Comparison of ENCODE assay signal across 1 cellular context in the genomic region with DNA sequence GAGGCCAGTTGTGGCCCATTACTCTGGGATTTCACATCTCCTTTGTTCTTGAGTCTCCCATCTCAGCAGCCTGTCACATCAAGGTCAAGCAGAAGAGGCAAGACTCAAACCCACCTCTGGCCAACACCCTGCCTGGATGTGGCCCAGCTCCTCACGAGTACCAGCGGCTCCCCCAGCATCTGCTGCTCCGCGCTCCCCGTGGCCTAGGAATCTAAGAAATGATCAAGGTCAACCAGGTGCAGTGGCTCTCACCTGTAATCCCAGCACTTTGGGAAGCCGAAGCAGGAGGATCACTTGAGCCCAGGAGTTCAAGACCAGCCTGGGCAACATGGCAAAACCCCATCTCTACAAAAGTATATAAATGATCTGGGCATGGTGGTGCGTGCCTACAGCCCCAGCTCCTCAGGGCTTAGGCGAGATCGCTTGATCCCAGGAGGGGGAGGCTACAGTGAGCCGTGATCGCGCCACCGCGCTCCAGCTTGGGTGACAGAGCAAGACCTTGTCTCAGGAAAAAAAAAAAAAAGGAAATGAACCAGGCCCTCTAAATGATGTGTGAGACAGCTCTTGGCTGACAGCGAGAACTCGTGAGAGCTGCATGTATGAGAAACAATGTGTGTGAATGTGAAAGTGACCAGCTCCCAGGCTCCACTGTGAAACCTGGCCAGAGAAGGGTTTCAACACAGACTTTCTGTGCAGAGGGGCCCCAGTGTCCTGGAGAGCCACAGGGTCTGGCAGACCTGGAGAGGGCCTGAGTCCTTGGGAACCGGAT.
TF ChIP-seq lines count a peak whose summit lies in the region.

No MANE protein-coding gene starts in this region.

TF ChIP-seq in GM12878, 131 proteins besides CTCF, POLR2A, EP300 and RAD21 (continued from another document and continues in another):
- TF ChIP-seq, protein P1, sequence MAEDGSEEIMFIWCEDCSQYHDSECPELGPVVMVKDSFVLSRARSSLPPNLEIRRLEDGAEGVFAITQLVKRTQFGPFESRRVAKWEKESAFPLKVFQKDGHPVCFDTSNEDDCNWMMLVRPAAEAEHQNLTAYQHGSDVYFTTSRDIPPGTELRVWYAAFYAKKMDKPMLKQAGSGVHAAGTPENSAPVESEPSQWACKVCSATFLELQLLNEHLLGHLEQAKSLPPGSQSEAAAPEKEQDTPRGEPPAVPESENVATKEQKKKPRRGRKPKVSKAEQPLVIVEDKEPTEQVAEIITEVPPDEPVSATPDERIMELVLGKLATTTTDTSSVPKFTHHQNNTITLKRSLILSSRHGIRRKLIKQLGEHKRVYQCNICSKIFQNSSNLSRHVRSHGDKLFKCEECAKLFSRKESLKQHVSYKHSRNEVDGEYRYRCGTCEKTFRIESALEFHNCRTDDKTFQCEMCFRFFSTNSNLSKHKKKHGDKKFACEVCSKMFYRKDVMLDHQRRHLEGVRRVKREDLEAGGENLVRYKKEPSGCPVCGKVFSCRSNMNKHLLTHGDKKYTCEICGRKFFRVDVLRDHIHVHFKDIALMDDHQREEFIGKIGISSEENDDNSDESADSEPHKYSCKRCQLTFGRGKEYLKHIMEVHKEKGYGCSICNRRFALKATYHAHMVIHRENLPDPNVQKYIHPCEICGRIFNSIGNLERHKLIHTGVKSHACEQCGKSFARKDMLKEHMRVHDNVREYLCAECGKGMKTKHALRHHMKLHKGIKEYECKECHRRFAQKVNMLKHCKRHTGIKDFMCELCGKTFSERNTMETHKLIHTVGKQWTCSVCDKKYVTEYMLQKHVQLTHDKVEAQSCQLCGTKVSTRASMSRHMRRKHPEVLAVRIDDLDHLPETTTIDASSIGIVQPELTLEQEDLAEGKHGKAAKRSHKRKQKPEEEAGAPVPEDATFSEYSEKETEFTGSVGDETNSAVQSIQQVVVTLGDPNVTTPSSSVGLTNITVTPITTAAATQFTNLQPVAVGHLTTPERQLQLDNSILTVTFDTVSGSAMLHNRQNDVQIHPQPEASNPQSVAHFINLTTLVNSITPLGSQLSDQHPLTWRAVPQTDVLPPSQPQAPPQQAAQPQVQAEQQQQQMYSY (CRISPR knock-in tag; IDR thresholded peaks at IDR 0.05) = no peak
- TF ChIP-seq ESRRA (IDR thresholded peaks at IDR 0.05; ENCODE audit: low read length) (0 out of 2 replicates have a peak, but pooled peaks have one; percentile 25), ZSCAN29 (IDR thresholded peaks at IDR 0.05) (no peak), SREBF2 (IDR thresholded peaks at IDR 0.05; ENCODE audit: low read length) (no peak), HDAC6 (IDR thresholded peaks at IDR 0.05; ENCODE audit: unreplicated experiment) (no peak), ZNF207 (IDR thresholded peaks at IDR 0.05; ENCODE audit: borderline replicate concordance) (no peak), SIX5 (IDR thresholded peaks at IDR 0.05; ENCODE audit: low read depth, low read length, severe bottlenecking) (no peak), BCL11A (IDR thresholded peaks at IDR 0.05; ENCODE audit: low read depth, low read length) (0 out of 2 replicates have a peak, but pooled peaks have one; percentile 24), WRNIP1 (IDR thresholded peaks at IDR 0.05; ENCODE audit: borderline replicate concordance, low read depth, low read length) (no peak), BRCA1 (IDR thresholded peaks at IDR 0.05; ENCODE audit: low read depth, low read length) (no peak), FOS (IDR thresholded peaks at IDR 0.05; ENCODE audit: borderline replicate concordance, extremely low read depth, insufficient read length) (no peak)
- TF ChIP-seq, protein P2, sequence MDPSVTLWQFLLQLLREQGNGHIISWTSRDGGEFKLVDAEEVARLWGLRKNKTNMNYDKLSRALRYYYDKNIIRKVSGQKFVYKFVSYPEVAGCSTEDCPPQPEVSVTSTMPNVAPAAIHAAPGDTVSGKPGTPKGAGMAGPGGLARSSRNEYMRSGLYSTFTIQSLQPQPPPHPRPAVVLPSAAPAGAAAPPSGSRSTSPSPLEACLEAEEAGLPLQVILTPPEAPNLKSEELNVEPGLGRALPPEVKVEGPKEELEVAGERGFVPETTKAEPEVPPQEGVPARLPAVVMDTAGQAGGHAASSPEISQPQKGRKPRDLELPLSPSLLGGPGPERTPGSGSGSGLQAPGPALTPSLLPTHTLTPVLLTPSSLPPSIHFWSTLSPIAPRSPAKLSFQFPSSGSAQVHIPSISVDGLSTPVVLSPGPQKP (IDR thresholded peaks at IDR 0.05; ENCODE audit: low read depth, low read length) = no peak
- TF ChIP-seq, protein P3, sequence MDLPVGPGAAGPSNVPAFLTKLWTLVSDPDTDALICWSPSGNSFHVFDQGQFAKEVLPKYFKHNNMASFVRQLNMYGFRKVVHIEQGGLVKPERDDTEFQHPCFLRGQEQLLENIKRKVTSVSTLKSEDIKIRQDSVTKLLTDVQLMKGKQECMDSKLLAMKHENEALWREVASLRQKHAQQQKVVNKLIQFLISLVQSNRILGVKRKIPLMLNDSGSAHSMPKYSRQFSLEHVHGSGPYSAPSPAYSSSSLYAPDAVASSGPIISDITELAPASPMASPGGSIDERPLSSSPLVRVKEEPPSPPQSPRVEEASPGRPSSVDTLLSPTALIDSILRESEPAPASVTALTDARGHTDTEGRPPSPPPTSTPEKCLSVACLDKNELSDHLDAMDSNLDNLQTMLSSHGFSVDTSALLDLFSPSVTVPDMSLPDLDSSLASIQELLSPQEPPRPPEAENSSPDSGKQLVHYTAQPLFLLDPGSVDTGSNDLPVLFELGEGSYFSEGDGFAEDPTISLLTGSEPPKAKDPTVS (IDR thresholded peaks at IDR 0.05; ENCODE audit: low read depth, low read length) = no peak
- TF ChIP-seq, protein P4, sequence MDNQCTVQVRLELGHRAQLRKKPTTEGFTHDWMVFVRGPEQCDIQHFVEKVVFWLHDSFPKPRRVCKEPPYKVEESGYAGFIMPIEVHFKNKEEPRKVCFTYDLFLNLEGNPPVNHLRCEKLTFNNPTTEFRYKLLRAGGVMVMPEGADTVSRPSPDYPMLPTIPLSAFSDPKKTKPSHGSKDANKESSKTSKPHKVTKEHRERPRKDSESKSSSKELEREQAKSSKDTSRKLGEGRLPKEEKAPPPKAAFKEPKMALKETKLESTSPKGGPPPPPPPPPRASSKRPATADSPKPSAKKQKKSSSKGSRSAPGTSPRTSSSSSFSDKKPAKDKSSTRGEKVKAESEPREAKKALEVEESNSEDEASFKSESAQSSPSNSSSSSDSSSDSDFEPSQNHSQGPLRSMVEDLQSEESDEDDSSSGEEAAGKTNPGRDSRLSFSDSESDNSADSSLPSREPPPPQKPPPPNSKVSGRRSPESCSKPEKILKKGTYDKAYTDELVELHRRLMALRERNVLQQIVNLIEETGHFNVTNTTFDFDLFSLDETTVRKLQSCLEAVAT (IDR thresholded peaks at IDR 0.05) = peak; percentile 98
- TF ChIP-seq, protein P5, sequence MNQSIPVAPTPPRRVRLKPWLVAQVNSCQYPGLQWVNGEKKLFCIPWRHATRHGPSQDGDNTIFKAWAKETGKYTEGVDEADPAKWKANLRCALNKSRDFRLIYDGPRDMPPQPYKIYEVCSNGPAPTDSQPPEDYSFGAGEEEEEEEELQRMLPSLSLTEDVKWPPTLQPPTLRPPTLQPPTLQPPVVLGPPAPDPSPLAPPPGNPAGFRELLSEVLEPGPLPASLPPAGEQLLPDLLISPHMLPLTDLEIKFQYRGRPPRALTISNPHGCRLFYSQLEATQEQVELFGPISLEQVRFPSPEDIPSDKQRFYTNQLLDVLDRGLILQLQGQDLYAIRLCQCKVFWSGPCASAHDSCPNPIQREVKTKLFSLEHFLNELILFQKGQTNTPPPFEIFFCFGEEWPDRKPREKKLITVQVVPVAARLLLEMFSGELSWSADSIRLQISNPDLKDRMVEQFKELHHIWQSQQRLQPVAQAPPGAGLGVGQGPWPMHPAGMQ (IDR thresholded peaks at IDR 0.05; ENCODE audit: borderline replicate concordance) = no peak
- TF ChIP-seq, protein P6, sequence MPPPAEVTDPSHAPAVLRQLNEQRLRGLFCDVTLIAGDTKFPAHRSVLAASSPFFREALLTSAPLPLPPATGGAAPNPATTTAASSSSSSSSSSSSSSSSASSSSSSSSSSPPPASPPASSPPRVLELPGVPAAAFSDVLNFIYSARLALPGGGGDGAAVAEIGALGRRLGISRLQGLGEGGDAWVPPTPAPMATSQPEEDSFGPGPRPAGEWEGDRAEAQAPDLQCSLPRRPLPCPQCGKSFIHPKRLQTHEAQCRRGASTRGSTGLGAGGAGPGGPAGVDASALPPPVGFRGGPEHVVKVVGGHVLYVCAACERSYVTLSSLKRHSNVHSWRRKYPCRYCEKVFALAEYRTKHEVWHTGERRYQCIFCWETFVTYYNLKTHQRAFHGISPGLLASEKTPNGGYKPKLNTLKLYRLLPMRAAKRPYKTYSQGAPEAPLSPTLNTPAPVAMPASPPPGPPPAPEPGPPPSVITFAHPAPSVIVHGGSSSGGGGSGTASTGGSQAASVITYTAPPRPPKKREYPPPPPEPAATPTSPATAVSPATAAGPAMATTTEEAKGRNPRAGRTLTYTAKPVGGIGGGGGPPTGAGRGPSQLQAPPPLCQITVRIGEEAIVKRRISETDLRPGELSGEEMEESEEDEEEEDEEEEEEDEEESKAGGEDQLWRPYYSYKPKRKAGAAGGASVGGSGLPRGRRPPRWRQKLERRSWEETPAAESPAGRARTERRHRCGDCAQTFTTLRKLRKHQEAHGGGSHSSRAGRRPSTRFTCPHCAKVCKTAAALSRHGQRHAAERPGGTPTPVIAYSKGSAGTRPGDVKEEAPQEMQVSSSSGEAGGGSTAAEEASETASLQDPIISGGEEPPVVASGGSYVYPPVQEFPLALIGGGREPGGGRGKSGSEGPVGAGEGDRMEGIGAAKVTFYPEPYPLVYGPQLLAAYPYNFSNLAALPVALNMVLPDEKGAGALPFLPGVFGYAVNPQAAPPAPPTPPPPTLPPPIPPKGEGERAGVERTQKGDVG (CRISPR knock-in tag; IDR thresholded peaks at IDR 0.05) = no peak
- TF ChIP-seq, protein P7, sequence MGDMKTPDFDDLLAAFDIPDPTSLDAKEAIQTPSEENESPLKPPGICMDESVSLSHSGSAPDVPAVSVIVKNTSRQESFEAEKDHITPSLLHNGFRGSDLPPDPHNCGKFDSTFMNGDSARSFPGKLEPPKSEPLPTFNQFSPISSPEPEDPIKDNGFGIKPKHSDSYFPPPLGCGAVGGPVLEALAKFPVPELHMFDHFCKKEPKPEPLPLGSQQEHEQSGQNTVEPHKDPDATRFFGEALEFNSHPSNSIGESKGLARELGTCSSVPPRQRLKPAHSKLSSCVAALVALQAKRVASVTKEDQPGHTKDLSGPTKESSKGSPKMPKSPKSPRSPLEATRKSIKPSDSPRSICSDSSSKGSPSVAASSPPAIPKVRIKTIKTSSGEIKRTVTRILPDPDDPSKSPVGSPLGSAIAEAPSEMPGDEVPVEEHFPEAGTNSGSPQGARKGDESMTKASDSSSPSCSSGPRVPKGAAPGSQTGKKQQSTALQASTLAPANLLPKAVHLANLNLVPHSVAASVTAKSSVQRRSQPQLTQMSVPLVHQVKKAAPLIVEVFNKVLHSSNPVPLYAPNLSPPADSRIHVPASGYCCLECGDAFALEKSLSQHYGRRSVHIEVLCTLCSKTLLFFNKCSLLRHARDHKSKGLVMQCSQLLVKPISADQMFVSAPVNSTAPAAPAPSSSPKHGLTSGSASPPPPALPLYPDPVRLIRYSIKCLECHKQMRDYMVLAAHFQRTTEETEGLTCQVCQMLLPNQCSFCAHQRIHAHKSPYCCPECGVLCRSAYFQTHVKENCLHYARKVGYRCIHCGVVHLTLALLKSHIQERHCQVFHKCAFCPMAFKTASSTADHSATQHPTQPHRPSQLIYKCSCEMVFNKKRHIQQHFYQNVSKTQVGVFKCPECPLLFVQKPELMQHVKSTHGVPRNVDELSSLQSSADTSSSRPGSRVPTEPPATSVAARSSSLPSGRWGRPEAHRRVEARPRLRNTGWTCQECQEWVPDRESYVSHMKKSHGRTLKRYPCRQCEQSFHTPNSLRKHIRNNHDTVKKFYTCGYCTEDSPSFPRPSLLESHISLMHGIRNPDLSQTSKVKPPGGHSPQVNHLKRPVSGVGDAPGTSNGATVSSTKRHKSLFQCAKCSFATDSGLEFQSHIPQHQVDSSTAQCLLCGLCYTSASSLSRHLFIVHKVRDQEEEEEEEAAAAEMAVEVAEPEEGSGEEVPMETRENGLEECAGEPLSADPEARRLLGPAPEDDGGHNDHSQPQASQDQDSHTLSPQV (IDR thresholded peaks at IDR 0.05) = peak; percentile 15; the same call in 1 of the 2 replicates
- TF ChIP-seq, protein P8, sequence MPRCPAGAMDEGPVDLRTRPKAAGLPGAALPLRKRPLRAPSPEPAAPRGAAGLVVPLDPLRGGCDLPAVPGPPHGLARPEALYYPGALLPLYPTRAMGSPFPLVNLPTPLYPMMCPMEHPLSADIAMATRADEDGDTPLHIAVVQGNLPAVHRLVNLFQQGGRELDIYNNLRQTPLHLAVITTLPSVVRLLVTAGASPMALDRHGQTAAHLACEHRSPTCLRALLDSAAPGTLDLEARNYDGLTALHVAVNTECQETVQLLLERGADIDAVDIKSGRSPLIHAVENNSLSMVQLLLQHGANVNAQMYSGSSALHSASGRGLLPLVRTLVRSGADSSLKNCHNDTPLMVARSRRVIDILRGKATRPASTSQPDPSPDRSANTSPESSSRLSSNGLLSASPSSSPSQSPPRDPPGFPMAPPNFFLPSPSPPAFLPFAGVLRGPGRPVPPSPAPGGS (IDR thresholded peaks at IDR 0.05; ENCODE audit: borderline replicate concordance, insufficient read depth, low read depth, low read length, poor library complexity, severe bottlenecking) = peak; percentile 100
- TF ChIP-seq, protein P9, sequence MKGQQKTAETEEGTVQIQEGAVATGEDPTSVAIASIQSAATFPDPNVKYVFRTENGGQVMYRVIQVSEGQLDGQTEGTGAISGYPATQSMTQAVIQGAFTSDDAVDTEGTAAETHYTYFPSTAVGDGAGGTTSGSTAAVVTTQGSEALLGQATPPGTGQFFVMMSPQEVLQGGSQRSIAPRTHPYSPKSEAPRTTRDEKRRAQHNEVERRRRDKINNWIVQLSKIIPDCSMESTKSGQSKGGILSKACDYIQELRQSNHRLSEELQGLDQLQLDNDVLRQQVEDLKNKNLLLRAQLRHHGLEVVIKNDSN (IDR thresholded peaks at IDR 0.05; ENCODE audit: borderline replicate concordance, extremely low read length, insufficient read depth, low read depth, low read length) = no peak
- TF ChIP-seq, protein P10, sequence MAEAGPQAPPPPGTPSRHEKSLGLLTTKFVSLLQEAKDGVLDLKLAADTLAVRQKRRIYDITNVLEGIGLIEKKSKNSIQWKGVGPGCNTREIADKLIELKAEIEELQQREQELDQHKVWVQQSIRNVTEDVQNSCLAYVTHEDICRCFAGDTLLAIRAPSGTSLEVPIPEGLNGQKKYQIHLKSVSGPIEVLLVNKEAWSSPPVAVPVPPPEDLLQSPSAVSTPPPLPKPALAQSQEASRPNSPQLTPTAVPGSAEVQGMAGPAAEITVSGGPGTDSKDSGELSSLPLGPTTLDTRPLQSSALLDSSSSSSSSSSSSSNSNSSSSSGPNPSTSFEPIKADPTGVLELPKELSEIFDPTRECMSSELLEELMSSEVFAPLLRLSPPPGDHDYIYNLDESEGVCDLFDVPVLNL (IDR thresholded peaks at IDR 0.05; ENCODE audit: low read depth, low read length) = no peak
